Comparison of ENCODE assay signal across 1 cellular context in the genomic region with DNA sequence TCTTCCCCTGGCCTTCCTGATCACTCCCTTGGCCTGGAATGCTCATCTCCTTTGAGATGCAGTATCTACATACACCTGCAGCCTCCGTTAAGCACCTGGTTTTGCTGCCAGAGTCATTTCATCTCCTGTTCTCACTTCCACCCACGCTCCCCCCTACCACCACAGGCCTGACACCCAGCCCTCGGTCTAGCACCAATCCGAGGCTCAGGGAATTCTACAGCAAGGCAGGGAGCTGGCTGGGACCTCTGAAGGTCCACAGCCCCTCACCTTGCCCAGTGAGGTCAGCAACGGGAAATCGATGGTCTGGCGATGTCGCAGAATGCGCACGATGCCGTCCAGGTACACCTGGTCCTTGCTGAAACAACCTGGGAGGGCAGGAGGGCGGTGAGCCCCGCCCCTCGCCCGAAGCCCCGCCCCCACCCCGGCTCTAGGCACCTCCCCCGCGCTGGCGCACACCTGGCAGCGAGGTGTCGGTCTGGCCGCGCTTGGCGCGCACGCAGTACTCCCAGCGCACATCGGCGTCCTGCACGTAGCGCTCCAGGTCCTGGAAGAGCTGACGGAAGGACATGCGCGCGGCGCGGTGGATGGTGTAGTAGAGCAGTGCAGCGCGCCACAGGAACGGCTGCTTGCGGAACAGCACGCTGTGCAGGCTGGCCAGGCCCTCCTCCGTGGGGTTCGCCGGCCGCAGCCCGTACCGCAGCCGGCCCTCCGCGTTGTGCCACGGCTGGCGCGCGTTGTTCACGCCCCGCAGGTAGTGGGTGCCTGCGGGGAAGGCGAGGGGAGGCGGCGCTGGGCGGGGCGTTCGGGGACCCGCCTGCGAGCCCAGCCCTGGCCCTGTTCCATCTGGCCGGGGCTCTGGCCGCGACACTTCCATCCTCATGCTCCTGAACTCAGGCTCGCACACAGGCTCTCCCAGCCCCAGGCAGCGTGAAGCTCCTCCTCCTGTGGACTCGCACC.
TF ChIP-seq lines count a peak whose summit lies in the region.

No MANE protein-coding gene starts in this region.

TF ChIP-seq in HepG2, 621 proteins besides CTCF, POLR2A, EP300 and RAD21 (continued from another document and continues in another):
- TF ChIP-seq, protein P1, sequence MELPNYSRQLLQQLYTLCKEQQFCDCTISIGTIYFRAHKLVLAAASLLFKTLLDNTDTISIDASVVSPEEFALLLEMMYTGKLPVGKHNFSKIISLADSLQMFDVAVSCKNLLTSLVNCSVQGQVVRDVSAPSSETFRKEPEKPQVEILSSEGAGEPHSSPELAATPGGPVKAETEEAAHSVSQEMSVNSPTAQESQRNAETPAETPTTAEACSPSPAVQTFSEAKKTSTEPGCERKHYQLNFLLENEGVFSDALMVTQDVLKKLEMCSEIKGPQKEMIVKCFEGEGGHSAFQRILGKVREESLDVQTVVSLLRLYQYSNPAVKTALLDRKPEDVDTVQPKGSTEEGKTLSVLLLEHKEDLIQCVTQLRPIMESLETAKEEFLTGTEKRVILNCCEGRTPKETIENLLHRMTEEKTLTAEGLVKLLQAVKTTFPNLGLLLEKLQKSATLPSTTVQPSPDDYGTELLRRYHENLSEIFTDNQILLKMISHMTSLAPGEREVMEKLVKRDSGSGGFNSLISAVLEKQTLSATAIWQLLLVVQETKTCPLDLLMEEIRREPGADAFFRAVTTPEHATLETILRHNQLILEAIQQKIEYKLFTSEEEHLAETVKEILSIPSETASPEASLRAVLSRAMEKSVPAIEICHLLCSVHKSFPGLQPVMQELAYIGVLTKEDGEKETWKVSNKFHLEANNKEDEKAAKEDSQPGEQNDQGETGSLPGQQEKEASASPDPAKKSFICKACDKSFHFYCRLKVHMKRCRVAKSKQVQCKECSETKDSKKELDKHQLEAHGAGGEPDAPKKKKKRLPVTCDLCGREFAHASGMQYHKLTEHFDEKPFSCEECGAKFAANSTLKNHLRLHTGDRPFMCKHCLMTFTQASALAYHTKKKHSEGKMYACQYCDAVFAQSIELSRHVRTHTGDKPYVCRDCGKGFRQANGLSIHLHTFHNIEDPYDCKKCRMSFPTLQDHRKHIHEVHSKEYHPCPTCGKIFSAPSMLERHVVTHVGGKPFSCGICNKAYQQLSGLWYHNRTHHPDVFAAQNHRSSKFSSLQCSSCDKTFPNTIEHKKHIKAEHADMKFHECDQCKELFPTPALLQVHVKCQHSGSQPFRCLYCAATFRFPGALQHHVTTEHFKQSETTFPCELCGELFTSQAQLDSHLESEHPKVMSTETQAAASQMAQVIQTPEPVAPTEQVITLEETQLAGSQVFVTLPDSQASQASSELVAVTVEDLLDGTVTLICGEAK (IDR thresholded peaks at IDR 0.05) = no peak
- TF ChIP-seq, protein P1 (CRISPR knock-in tag; IDR thresholded peaks at IDR 0.05) = peak; percentile 33; the same call in 1 of the 2 replicates
- TF ChIP-seq HNRNPLL (IDR thresholded peaks at IDR 0.05; ENCODE audit: low read depth, low read length, poor library complexity, severe bottlenecking) (peak; percentile 96), ARNTL (CRISPR knock-in tag; IDR thresholded peaks at IDR 0.05) (peak; percentile 58; the same call in 1 of the 2 replicates), CHD2 (IDR thresholded peaks at IDR 0.05; ENCODE audit: low read depth, low read length) (no peak), NRL (CRISPR knock-in tag; IDR thresholded peaks at IDR 0.05; ENCODE audit: borderline replicate concordance) (0 out of 2 replicates have a peak, but pooled peaks have one; percentile 84), ZFP90 (CRISPR knock-in tag; IDR thresholded peaks at IDR 0.05; ENCODE audit: borderline replicate concordance) (0 out of 2 replicates have a peak, but pooled peaks have one; percentile 22), TFAP4 (IDR thresholded peaks at IDR 0.05; ENCODE audit: borderline replicate concordance, low read depth) (peak; percentile 20; the same call in 1 of the 2 replicates), CENPT (CRISPR knock-in tag; IDR thresholded peaks at IDR 0.05; ENCODE audit: low read depth) (peak; percentile 67; the same call in 1 of the 2 replicates), KLF9 (CRISPR knock-in tag; IDR thresholded peaks at IDR 0.05; ENCODE audit: low read depth) (no peak), ZNF333 (CRISPR knock-in tag; IDR thresholded peaks at IDR 0.05; ENCODE audit: borderline replicate concordance) (peak; percentile 77; the same call in 1 of the 2 replicates), ZNF331 (CRISPR knock-in tag; IDR thresholded peaks at IDR 0.05) (peak; percentile 27; the same call in 1 of the 2 replicates), RELA (CRISPR knock-in tag; IDR thresholded peaks at IDR 0.05) (0 out of 2 replicates have a peak, but pooled peaks have one; percentile 28), FOXP4 (CRISPR knock-in tag; IDR thresholded peaks at IDR 0.05) (peak; percentile 44; the same call in 1 of the 2 replicates), ZNF343 (CRISPR knock-in tag; IDR thresholded peaks at IDR 0.05) (peak; percentile 62; the same call in 1 of the 2 replicates), TARDBP (CRISPR knock-in tag; IDR thresholded peaks at IDR 0.05) (peak; percentile 53; the same call in 1 of the 2 replicates), ZNF703 (CRISPR knock-in tag; IDR thresholded peaks at IDR 0.05; ENCODE audit: borderline replicate concordance) (no peak), GATA4 (IDR thresholded peaks at IDR 0.05; ENCODE audit: borderline replicate concordance, low read depth) (0 out of 2 replicates have a peak, but pooled peaks have one; percentile 15), ZNF672 (CRISPR knock-in tag; IDR thresholded peaks at IDR 0.05) (0 out of 2 replicates have a peak, but pooled peaks have one; percentile 51), HCFC1 (IDR thresholded peaks at IDR 0.05; ENCODE audit: low read depth, low read length) (no peak), POLR2AphosphoS5 (IDR thresholded peaks at IDR 0.05; ENCODE audit: low read depth, low read length) (peak; percentile 55; the same call in 1 of the 2 replicates), KDM3A (CRISPR knock-in tag; IDR thresholded peaks at IDR 0.05; ENCODE audit: low read depth) (no peak), GABPB1 (CRISPR knock-in tag; IDR thresholded peaks at IDR 0.05) (peak; percentile 65; the same call in 1 of the 2 replicates), ZNF441 (CRISPR knock-in tag; IDR thresholded peaks at IDR 0.05; ENCODE audit: borderline replicate concordance) (0 out of 2 replicates have a peak, but pooled peaks have one; percentile 25), ZNF230 (CRISPR knock-in tag; IDR thresholded peaks at IDR 0.05) (no peak), ZFP36L1 (CRISPR knock-in tag; IDR thresholded peaks at IDR 0.05) (no peak), EEA1 (CRISPR knock-in tag; IDR thresholded peaks at IDR 0.05; ENCODE audit: borderline replicate concordance) (peak; percentile 67; the same call in 1 of the 2 replicates), ZNF251 (CRISPR knock-in tag; IDR thresholded peaks at IDR 0.05) (no peak), ZNF569 (CRISPR knock-in tag; IDR thresholded peaks at IDR 0.05; ENCODE audit: borderline replicate concordance) (0 out of 2 replicates have a peak, but pooled peaks have one; percentile 59), TAF1 (CRISPR knock-in tag; IDR thresholded peaks at IDR 0.05) (peak; percentile 44; the same call in 1 of the 2 replicates), ZNF253 (CRISPR knock-in tag; IDR thresholded peaks at IDR 0.05; ENCODE audit: borderline replicate concordance) (0 out of 2 replicates have a peak, but pooled peaks have one; percentile 15)
- TF ChIP-seq, protein P2, sequence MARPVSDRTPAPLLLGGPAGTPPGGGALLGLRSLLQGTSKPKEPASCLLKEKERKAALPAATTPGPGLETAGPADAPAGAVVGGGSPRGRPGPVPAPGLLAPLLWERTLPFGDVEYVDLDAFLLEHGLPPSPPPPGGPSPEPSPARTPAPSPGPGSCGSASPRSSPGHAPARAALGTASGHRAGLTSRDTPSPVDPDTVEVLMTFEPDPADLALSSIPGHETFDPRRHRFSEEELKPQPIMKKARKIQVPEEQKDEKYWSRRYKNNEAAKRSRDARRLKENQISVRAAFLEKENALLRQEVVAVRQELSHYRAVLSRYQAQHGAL (CRISPR knock-in tag; IDR thresholded peaks at IDR 0.05; ENCODE audit: not compliant biosample characterization) = peak; percentile 82
- TF ChIP-seq, protein P3, sequence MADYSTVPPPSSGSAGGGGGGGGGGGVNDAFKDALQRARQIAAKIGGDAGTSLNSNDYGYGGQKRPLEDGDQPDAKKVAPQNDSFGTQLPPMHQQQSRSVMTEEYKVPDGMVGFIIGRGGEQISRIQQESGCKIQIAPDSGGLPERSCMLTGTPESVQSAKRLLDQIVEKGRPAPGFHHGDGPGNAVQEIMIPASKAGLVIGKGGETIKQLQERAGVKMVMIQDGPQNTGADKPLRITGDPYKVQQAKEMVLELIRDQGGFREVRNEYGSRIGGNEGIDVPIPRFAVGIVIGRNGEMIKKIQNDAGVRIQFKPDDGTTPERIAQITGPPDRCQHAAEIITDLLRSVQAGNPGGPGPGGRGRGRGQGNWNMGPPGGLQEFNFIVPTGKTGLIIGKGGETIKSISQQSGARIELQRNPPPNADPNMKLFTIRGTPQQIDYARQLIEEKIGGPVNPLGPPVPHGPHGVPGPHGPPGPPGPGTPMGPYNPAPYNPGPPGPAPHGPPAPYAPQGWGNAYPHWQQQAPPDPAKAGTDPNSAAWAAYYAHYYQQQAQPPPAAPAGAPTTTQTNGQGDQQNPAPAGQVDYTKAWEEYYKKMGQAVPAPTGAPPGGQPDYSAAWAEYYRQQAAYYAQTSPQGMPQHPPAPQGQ (CRISPR knock-in tag; IDR thresholded peaks at IDR 0.05; ENCODE audit: borderline replicate concordance) = 0 out of 2 replicates have a peak, but pooled peaks have one; percentile 52
- TF ChIP-seq, protein P4, sequence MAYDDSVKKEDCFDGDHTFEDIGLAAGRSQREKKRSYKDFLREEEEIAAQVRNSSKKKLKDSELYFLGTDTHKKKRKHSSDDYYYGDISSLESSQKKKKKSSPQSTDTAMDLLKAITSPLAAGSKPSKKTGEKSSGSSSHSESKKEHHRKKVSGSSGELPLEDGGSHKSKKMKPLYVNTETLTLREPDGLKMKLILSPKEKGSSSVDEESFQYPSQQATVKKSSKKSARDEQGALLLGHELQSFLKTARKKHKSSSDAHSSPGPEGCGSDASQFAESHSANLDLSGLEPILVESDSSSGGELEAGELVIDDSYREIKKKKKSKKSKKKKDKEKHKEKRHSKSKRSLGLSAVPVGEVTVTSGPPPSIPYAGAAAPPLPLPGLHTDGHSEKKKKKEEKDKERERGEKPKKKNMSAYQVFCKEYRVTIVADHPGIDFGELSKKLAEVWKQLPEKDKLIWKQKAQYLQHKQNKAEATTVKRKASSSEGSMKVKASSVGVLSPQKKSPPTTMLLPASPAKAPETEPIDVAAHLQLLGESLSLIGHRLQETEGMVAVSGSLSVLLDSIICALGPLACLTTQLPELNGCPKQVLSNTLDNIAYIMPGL (CRISPR knock-in tag; IDR thresholded peaks at IDR 0.05; ENCODE audit: borderline replicate concordance in 1 of 2, low read depth in 1 of 2) = peak; percentile 59 to 76; a peak in 3 of 4 replicates
- TF ChIP-seq, protein P5, sequence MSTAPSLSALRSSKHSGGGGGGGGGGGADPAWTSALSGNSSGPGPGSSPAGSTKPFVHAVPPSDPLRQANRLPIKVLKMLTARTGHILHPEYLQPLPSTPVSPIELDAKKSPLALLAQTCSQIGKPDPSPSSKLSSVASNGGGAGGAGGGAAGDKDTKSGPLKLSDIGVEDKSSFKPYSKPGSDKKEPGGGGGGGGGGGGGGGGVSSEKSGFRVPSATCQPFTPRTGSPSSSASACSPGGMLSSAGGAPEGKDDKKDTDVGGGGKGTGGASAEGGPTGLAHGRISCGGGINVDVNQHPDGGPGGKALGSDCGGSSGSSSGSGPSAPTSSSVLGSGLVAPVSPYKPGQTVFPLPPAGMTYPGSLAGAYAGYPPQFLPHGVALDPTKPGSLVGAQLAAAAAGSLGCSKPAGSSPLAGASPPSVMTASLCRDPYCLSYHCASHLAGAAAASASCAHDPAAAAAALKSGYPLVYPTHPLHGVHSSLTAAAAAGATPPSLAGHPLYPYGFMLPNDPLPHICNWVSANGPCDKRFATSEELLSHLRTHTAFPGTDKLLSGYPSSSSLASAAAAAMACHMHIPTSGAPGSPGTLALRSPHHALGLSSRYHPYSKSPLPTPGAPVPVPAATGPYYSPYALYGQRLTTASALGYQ (CRISPR knock-in tag; IDR thresholded peaks at IDR 0.05) = no peak
